ENCODE assay signal across 8 cellular contexts in genomic region chr14:64478634-64479250, GRCh38. TPM values are rescaled to one million over a fixed set of nuclear protein-coding genes. Genes with fewer than 3 reads are reported as not detected.
A peak's percentile ranks its signal among the peaks of the same experiment; 100 is the strongest.
DNase-seq lines count a peak whose midpoint lies in the region; ATAC-seq, FAIRE-seq and TF ChIP-seq lines count a peak whose summit lies in the region.

No MANE protein-coding gene starts in this region.

- no peaks in the 10 kb centered on the region for H3K9me3 Mint-ChIP-seq in HFFc6

- ATAC-seq in GM12878: peak; percentile 39; the same call in 1 of the 3 replicates
- ATAC-seq in lung (ENCODE audit: insufficient read depth, low FRiP score): no peak
- ATAC-seq in HG03039 (IDR thresholded peaks at IDR 0.05; ENCODE audit: unreplicated experiment): no peak
- no peak for ATAC-seq in sciatic nerve

- H3K27me3 ChIP-seq in GM12878 (replicated peaks in 1 of 2; ENCODE audit: control insufficient read depth in 2 of 2, insufficient read depth in 2 of 2, low read length in 1 of 2) (no peaks in the 10 kb centered on the region), lung (ENCODE audit: control insufficient read depth, insufficient read depth) (no peaks in the 10 kb centered on the region)
- no peaks in the 10 kb centered on the region for H3K27me3 ChIP-seq in effector memory CD4-positive, alpha-beta T cell (replicated peaks; ENCODE audit: control insufficient read depth, insufficient read depth, low read length, poor library complexity, severe bottlenecking)

- TF ChIP-seq RAD21 in GM12878 (IDR thresholded peaks at IDR 0.05; ENCODE audit: insufficient read depth, low read depth, low read length): peak; percentile 57

- no peak overlapping the region for H3K4me2 ChIP-seq in GM12878 (ENCODE audit: control insufficient read depth, insufficient read depth)

- no peak overlapping the region for H3K27ac ChIP-seq in C4-2B
- H3K27ac ChIP-seq in GM12878 (ENCODE audit: control insufficient read depth, insufficient read depth): no peak overlapping the region
- H3K27ac ChIP-seq in lung (ENCODE audit: low read depth in 1 of 2, low read length in 1 of 2): no peak overlapping the region
- H3K27ac ChIP-seq in effector memory CD4-positive, alpha-beta T cell (ENCODE audit: insufficient read depth, low read length, poor library complexity, severe bottlenecking): no peak overlapping the region

- H3K79me2 ChIP-seq in GM12878 (ENCODE audit: control insufficient read depth, insufficient read depth, low read length): no peaks in the 10 kb centered on the region; the same call in 1 of the 2 replicates

- H3K27ac Mint-ChIP-seq in HFFc6: no peak overlapping the region

- H3K36me3 Mint-ChIP-seq in HFFc6 (ENCODE audit: low read depth): no peaks in the 10 kb centered on the region

- no peaks in the 10 kb centered on the region for H4K20me1 ChIP-seq in GM12878 (ENCODE audit: control insufficient read depth, insufficient read depth)

- in situ Hi-C loops in GM12878 (cut with MboI): loop anchor here (5.0 kb wide), 1 partner anchor 136 kb away; no protein-coding TSS in a partner anchor

- no peak for TF ChIP-seq POLR2A in GM12878 (IDR thresholded peaks at IDR 0.05; ENCODE audit: low read depth, low read length)

- no peak overlapping the region for H2AFZ ChIP-seq in GM12878 (ENCODE audit: control insufficient read depth, low read depth, low read length)

- POLR2A ChIA-PET in GM12878 (lab: Charles Lee): interaction anchor here (0.5 to 2.0 kb wide), 5 partner anchors 13 to 136 kb away, joined by 3 to 8 read pairs (median 4); no protein-coding TSS in a partner anchor

- H3K4me3 ChIP-seq in GM12878: no peak overlapping the region
- no peak overlapping the region for H3K4me3 ChIP-seq in lung
- no peak overlapping the region for H3K4me3 ChIP-seq in effector memory CD4-positive, alpha-beta T cell (ENCODE audit: insufficient read depth, low read depth, low read length, poor library complexity, severe bottlenecking)

- no peaks in the 10 kb centered on the region for H3K4me1 Mint-ChIP-seq in HFFc6 (ENCODE audit: low read depth)

- H3K27me3 Mint-ChIP-seq in HFFc6 (ENCODE audit: insufficient read depth): no peaks in the 10 kb centered on the region

- H3K4me1 ChIP-seq in GM12878 (ENCODE audit: control insufficient read depth, insufficient read depth, low read length) (peaks cover 7% of the 10 kb centered on the region), lung (ENCODE audit: control insufficient read depth in 2 of 2, insufficient read depth in 2 of 2, low read length in 2 of 2) (no peaks in the 10 kb centered on the region)
- H3K4me1 ChIP-seq in effector memory CD4-positive, alpha-beta T cell (ENCODE audit: control insufficient read depth, insufficient read depth, low read length, poor library complexity, severe bottlenecking): no peaks in the 10 kb centered on the region

- CTCF ChIA-PET in GM12878 (lab: Yijun Ruan, JAX): interaction anchor here (0.8 to 9.8 kb wide), 33 partner anchors 9 to 286 kb away, joined by 3 to 244 read pairs (median 7); partner anchors contain the start of genes AKAP5 and MTHFD1

- H3K9me3 ChIP-seq in GM12878 (replicated peaks; ENCODE audit: control insufficient read depth, insufficient read depth, low read length) (no peaks in the 10 kb centered on the region), lung (ENCODE audit: control insufficient read depth in 2 of 2, insufficient read depth in 1 of 2, low read length in 1 of 2) (no peaks in the 10 kb centered on the region)
- H3K9me3 ChIP-seq in effector memory CD4-positive, alpha-beta T cell (ENCODE audit: control insufficient read depth, low read length): no peaks in the 10 kb centered on the region

- H3K36me3 ChIP-seq in GM12878 (ENCODE audit: control insufficient read depth in 2 of 2, insufficient read depth in 2 of 2, low read length in 1 of 2) (peaks cover 0 to 8% of the 10 kb centered on the region in 2 experiments; a peak in 2 of 4 replicates), lung (ENCODE audit: control insufficient read depth in 2 of 2, insufficient read depth in 2 of 2, low read length in 2 of 2) (peaks cover 0 to 4% of the 10 kb centered on the region in 2 donors)
- H3K36me3 ChIP-seq in effector memory CD4-positive, alpha-beta T cell (ENCODE audit: control insufficient read depth, insufficient read depth, low read length): peaks cover under 1% of the 10 kb centered on the region

- TF ChIP-seq CTCF in C4-2B (conservative IDR thresholded peaks at IDR 0.05) (peak; percentile 68), HFFc6 (IDR thresholded peaks at IDR 0.05) (peak; percentile 77), GM12878 (IDR thresholded peaks at IDR 0.05 in 2 of 3, conservative IDR thresholded peaks at IDR 0.05 in 1 of 3; ENCODE audit: control insufficient read depth in 2 of 3, extremely low read depth in 1 of 3, insufficient read depth in 1 of 3, low read depth in 3 of 3, low read length in 3 of 3) (peak in 2 of 3 experiments; percentile 33 to 54; a peak in 3 of 6 replicates), lung (IDR thresholded peaks at IDR 0.05; ENCODE audit: control extremely low read depth, extremely low read depth) (peak; percentile 17)

- TF ChIP-seq EP300 in GM12878 (IDR thresholded peaks at IDR 0.05; ENCODE audit: borderline replicate concordance in 1 of 2, control insufficient read depth in 1 of 2, low read depth in 2 of 2, low read length in 2 of 2): no peak

- RAD21 ChIA-PET in GM12878 (lab: Charles Lee; ENCODE audit: unreplicated experiment): interaction anchor here (0.7 to 5.8 kb wide), 18 partner anchors 15 to 176 kb away, joined by 3 to 51 read pairs (median 4); no protein-coding TSS in a partner anchor

- intact Hi-C loops in GM12878 (cut with micrococcal nuclease; ENCODE audit: unreplicated experiment): loop anchor here (1.0 to 2.0 kb wide), 3 partner anchors 24 to 134 kb away; partner anchors contain the start of gene ZBTB25
- intact Hi-C loops in sciatic nerve (cut with DNase I): no loop called here

- H3K4me3 Mint-ChIP-seq in HFFc6: no peak overlapping the region

- BruUV-seq in GM12878 (replicated peaks; lab: Mats Ljungman, UMichigan): no TSS peak

- no peak overlapping the region for H3K9ac ChIP-seq in GM12878 (ENCODE audit: control insufficient read depth, insufficient read depth, low read length)

- peak; percentile 23 for FAIRE-seq in GM12878 (lab: Jason Lieb, UNC)

- DNase-seq in HFFc6: no peak
- no peak for DNase-seq in GM12878 (ENCODE audit: low read depth, low spot score)
- DNase-seq in lung (ENCODE audit: low spot score): no peak
- no peak for DNase-seq in HuH-7.5 (ENCODE audit: low spot score)
- no peak for DNase-seq in effector memory CD4-positive, alpha-beta T cell
- DNase-seq in sciatic nerve (ENCODE audit: low spot score): no peak

- SMC1A ChIA-PET in GM12878 (lab: Charles Lee; ENCODE audit: uncharacterized antibody, unreplicated experiment): interaction anchor here (0.6 to 4.9 kb wide), 25 partner anchors 9 to 158 kb away, joined by 3 to 51 read pairs (median 5); partner anchors contain the start of gene AKAP5

RNA-seq across cellular contexts. Expression of gene AKAP5, which starts 13.4 kb away (rescaled TPM):
- 1 to 10 TPM in 4 of 6 experiments, under 1 TPM in 2; 0.94 to 1.3 (median 1.2) TPM for total RNA-seq in HFFc6 (2021; fragmentation: NEBNext Ultra II Directional; extraction: Animal tissue kit (Norgen Biotek cat#: 25700))
- total RNA-seq in GM12878 (2013; cell fraction: nucleolus; rRNA removed): 4.3 and 4.8 TPM in 2 replicates
- total RNA-seq in GM12878 (2014; rRNA removed): 3.8 and 4.4 TPM in 2 replicates
- total RNA-seq in GM12878 (2014; rRNA removed; fragmentation: Illumina TruSeq; extraction: Trizol): 5.1 TPM in 2 replicates
- total RNA-seq in GM12878 (2021): 3.7 and 4.0 TPM in 2 replicates
- polyA plus RNA-seq in GM12878 (2011; ENCODE audit: low read depth): 1.1 TPM
- polyA plus RNA-seq in GM12878 (2011; rRNA removed): 1.6 and 3.1 TPM in 2 replicates
- 0.69 TPM in 2 replicates for polyA plus RNA-seq in GM12878 (2011; cell fraction: cytosol; rRNA removed)
- 0.98 and 0.99 TPM in 2 replicates for polyA plus RNA-seq in GM12878 (2011; cell fraction: nucleus; rRNA removed)
- 1.4 and 1.5 TPM in 2 replicates for polyA plus RNA-seq in GM12878 (2012)
- polyA plus RNA-seq in GM12878 (2014; fragmentation: Illumina TruSeq; extraction: Trizol): 3.4 and 3.9 TPM in 2 replicates
- polyA plus RNA-seq in GM12878 (2014; fragmentation: Nextera tagmentation; extraction: Ambion mirVana): 1 to 10 TPM in 1 of 2 experiments, under 1 TPM in 1; 0.45 to 1.5 TPM
- 1.7 and 1.8 TPM in 2 replicates for polyA plus RNA-seq in GM12878 (2014; rRNA removed)
- under 1 TPM; 0.55 to 0.90 TPM for polyA plus RNA-seq in GM12878 (2016; fragmentation: Nextera tagmentation; extraction: Ambion mirVana)
- 1.6 and 2.3 TPM in 2 replicates for polyA minus RNA-seq in GM12878 (2011; rRNA and poly(A)+ RNA removed)
- 0.80 and 1.4 TPM in 2 replicates for polyA minus RNA-seq in GM12878 (2011; cell fraction: cytosol; rRNA and poly(A)+ RNA removed)
- 2.3 and 3.2 TPM in 2 replicates for polyA minus RNA-seq in GM12878 (2011; cell fraction: nucleus; rRNA and poly(A)+ RNA removed)
- 1 to 10 TPM; 1.7 to 1.8 TPM for total RNA-seq in lung
- polyA plus RNA-seq in lung: under 1 TPM; 0.15 to 0.63 TPM
- total RNA-seq in sciatic nerve: 0.36 TPM

RNA-seq across cellular contexts. Expression of gene ZBTB25, which starts 24.9 kb away (rescaled TPM):
- total RNA-seq in HFFc6 (2021; fragmentation: NEBNext Ultra II Directional; extraction: Animal tissue kit (Norgen Biotek cat#: 25700)): 1 to 10 TPM; 5.7 to 8.2 (median 7.1) TPM
- total RNA-seq in GM12878 (2013; cell fraction: nucleolus; rRNA removed): 108 and 113 TPM in 2 replicates
- total RNA-seq in GM12878 (2014; rRNA removed) (8.8 and 11.2 TPM in 2 replicates), GM12878 (2014; rRNA removed; fragmentation: Illumina TruSeq; extraction: Trizol) (9.6 and 10.0 TPM in 2 replicates), GM12878 (2021) (10.9 and 12.5 TPM in 2 replicates), lung (10 to 100 TPM; 14.0 to 15.4 TPM), sciatic nerve (26.2 TPM)
- 10.1 TPM for polyA plus RNA-seq in GM12878 (2011; ENCODE audit: low read depth)
- polyA plus RNA-seq in GM12878 (2011; rRNA removed) (33.9 and 34.0 TPM in 2 replicates), GM12878 (2014; fragmentation: Illumina TruSeq; extraction: Trizol) (9.8 and 10.7 TPM in 2 replicates), GM12878 (2014; fragmentation: Nextera tagmentation; extraction: Ambion mirVana) (1 to 10 TPM; 4.1 to 5.6 TPM), GM12878 (2014; rRNA removed) (7.0 and 7.8 TPM in 2 replicates), GM12878 (2016; fragmentation: Nextera tagmentation; extraction: Ambion mirVana) (10 to 100 TPM; 11.2 to 13.9 TPM), lung (1 to 10 TPM; 4.0 to 4.5 TPM)
- 19.6 and 27.1 TPM in 2 replicates for polyA plus RNA-seq in GM12878 (2011; cell fraction: cytosol; rRNA removed)
- 23.6 and 39.4 TPM in 2 replicates for polyA plus RNA-seq in GM12878 (2011; cell fraction: nucleus; rRNA removed)
- 13.1 and 19.6 TPM in 2 replicates for polyA plus RNA-seq in GM12878 (2012)
- 41.5 and 49.3 TPM in 2 replicates for polyA minus RNA-seq in GM12878 (2011; rRNA and poly(A)+ RNA removed)
- 16.2 and 16.7 TPM in 2 replicates for polyA minus RNA-seq in GM12878 (2011; cell fraction: cytosol; rRNA and poly(A)+ RNA removed)
- 29.1 and 33.5 TPM in 2 replicates for polyA minus RNA-seq in GM12878 (2011; cell fraction: nucleus; rRNA and poly(A)+ RNA removed)

RNA-seq across cellular contexts. Expression of gene ZBTB1, which starts 25.8 kb away (rescaled TPM):
- total RNA-seq in HFFc6 (2021; fragmentation: NEBNext Ultra II Directional; extraction: Animal tissue kit (Norgen Biotek cat#: 25700)): 10 to 100 TPM; 22.3 to 29.3 (median 25.5) TPM
- total RNA-seq in GM12878 (2013; cell fraction: nucleolus; rRNA removed): 147 and 173 TPM in 2 replicates
- 29.1 and 34.2 TPM in 2 replicates for total RNA-seq in GM12878 (2014; rRNA removed)
- 53.8 and 53.9 TPM in 2 replicates for total RNA-seq in GM12878 (2014; rRNA removed; fragmentation: Illumina TruSeq; extraction: Trizol)
- total RNA-seq in GM12878 (2021): 49.1 and 49.3 TPM in 2 replicates
- polyA plus RNA-seq in GM12878 (2011; ENCODE audit: low read depth): 32.0 TPM
- 127 and 195 TPM in 2 replicates for polyA plus RNA-seq in GM12878 (2011; rRNA removed)
- 47.0 and 69.2 TPM in 2 replicates for polyA plus RNA-seq in GM12878 (2011; cell fraction: cytosol; rRNA removed)
- polyA plus RNA-seq in GM12878 (2011; cell fraction: nucleus; rRNA removed): 97.0 and 105 TPM in 2 replicates
- polyA plus RNA-seq in GM12878 (2012): 47.7 and 64.3 TPM in 2 replicates
- 58.9 and 83.2 TPM in 2 replicates for polyA plus RNA-seq in GM12878 (2014; fragmentation: Illumina TruSeq; extraction: Trizol)
- polyA plus RNA-seq in GM12878 (2014; fragmentation: Nextera tagmentation; extraction: Ambion mirVana): 10 to 100 TPM; 12.3 to 18.0 TPM
- 35.5 and 42.6 TPM in 2 replicates for polyA plus RNA-seq in GM12878 (2014; rRNA removed)
- polyA plus RNA-seq in GM12878 (2016; fragmentation: Nextera tagmentation; extraction: Ambion mirVana): 10 to 100 TPM; 36.2 to 37.5 TPM
- 78.9 and 97.3 TPM in 2 replicates for polyA minus RNA-seq in GM12878 (2011; rRNA and poly(A)+ RNA removed)
- polyA minus RNA-seq in GM12878 (2011; cell fraction: cytosol; rRNA and poly(A)+ RNA removed): 29.5 and 39.5 TPM in 2 replicates
- polyA minus RNA-seq in GM12878 (2011; cell fraction: nucleus; rRNA and poly(A)+ RNA removed): 23.2 and 32.1 TPM in 2 replicates
- total RNA-seq in lung: 10 to 100 TPM; 33.5 to 65.5 TPM
- 10 to 100 TPM; 13.4 to 16.4 TPM for polyA plus RNA-seq in lung
- total RNA-seq in sciatic nerve: 64.6 TPM

Comparison
In these comparisons a context has a peak if more than half of its experiments do, and no peak if none do; other contexts are left out.
1. CTCF ChIP-seq: peak in every context shown above with its lines; median percentile 77 in HFFc6; 68 in C4-2B; 44 in GM12878; 17 in lung.